In the genomic region with DNA sequence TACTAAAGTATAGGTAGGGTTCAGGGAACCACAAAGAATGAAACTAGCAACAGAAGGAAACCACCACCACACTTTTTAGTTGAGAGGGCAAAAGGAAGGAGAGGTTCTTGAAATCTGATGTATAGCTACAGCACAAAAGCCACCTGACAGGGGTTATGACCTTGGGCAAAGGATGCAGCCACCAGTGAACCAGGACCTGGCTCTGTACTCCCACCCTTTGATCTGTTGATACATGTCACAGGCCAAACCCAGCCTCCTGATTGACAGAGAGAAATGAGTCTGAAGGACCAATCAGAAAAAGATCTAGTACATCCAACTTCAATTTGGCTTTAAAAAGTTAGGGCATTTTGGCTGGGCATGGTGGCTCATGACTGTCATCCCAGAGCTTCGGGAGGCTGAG, we compare ENCODE assay signal across 16 cellular contexts.
"Had no signal": no experiment of that assay in that cellular context is flagged by ENCODE, and none has a peak within 500 bp of the region (broad histone marks: within the 10 kb centered on the region; RNA-seq: fewer than 3 reads in every experiment).

No MANE protein-coding gene starts in this region.

- DNase-seq: activated CD4-positive, CD25-positive, alpha-beta regulatory T cell; activated CD8-positive, alpha-beta memory T cell treated with anti-CD3 and anti-CD28 coated beads for 24 hours; activated gamma-delta T cell treated with Interleukin-2 at 50 U/mL for 16 hours; amniotic stem cell; body of pancreas; central memory CD4-positive, alpha-beta T cell; cortex of kidney; effector CD8-positive, alpha-beta T cell; foreskin melanocyte; head of caudate nucleus; left cardiac atrium; lower lobe of right lung; midbrain; pancreas; stimulated activated CD4-positive, alpha-beta T cell treated with anti-CD3 and anti-CD28 coated beads, Interleukin-2, amount 100 ng/mL, for 48 hours had no signal

- H3K36me3 ChIP-seq: lower lobe of right lung, neural progenitor cell, pancreas had no signal

- FAIRE-seq: pancreas had no signal

- H3K4me3 Mint-ChIP-seq: neural progenitor cell had no signal

- H3K4me3 ChIP-seq: body of pancreas, lower lobe of right lung, neural progenitor cell, pancreas had no signal

- ATAC-seq: body of pancreas, left cardiac atrium, lower lobe of right lung, pancreas had no signal

- H3K9me3 Mint-ChIP-seq: neural progenitor cell had no signal

- H3K27me3 ChIP-seq: body of pancreas, neural progenitor cell, pancreas had no signal

- H3K4me1 Mint-ChIP-seq: neural progenitor cell had no signal
